8 cellular contexts compared by ENCODE assay signal in the genomic region with DNA sequence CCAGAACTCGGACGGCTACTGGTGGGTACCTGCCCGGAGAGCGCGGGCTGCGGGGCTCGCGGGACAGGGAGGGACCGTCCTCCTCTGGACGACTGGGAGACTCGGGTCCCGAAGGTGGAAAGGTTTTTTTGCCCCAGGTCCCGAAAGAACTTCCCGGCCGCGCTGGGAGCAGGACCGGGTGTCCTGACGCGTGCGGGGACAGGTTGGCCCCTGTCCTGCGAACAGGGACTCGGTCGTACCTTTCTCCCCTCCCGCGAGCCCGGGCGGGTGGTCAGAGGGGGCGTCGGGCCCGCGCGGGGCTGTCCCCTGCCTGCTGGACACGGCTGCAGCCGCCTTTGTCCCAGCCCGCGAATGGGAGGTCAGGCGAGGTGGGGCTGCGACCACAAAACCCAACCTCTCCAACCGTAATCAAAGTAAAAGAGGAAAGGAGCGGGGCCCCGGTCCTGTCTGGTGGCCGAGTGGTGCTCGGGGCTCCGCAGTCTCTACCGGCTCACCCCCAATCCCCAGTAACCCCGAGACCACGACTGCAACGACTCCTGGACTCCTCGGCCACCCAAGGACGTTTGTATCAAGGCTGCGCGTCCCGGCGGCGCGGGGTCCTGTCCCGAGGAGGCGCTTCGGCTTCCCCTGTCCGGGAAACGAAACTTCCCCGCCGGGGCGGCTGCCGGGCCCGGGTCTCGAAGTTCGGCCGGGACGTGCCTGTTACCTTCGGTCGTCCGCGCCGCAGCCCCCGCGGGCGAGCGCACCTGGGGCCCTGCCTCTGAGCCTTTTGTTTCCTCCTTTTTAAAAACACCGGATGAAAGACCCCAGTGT. TPM values are rescaled to one million over a fixed set of nuclear protein-coding genes. Genes with fewer than 3 reads are reported as not detected.
A peak's percentile ranks its signal among the peaks of the same experiment; 100 is the strongest.
DNase-seq lines count a peak whose midpoint lies in the region; ATAC-seq and TF ChIP-seq lines count a peak whose summit lies in the region.

No MANE protein-coding gene starts in this region.

- peak overlapping the region; percentile 63 for H3K4me3 ChIP-seq in WI38 (ENCODE audit: low read depth, low read length)
- peak overlapping the region; percentile 49 to 72 for H3K4me3 ChIP-seq in foreskin fibroblast (ENCODE audit: low read depth in 1 of 2, low read length in 2 of 2)
- peak overlapping the region; percentile 58 to 65 for H3K4me3 ChIP-seq in neutrophil (ENCODE audit: low read depth in 1 of 2, low read length in 1 of 2)

- no peaks in the 10 kb centered on the region for H3K9me3 ChIP-seq in neutrophil

- intact Hi-C loops in Right ventricle myocardium inferior (cut with DNase I): loop anchor here (2.0 kb wide), 1 partner anchor 19 kb away; no protein-coding TSS in a partner anchor
- intact Hi-C loops in cardiac septum (cut with DNase I): loop anchor here (5.0 to 10.0 kb wide), 2 partner anchors 75 to 117 kb away; no protein-coding TSS in a partner anchor

- H3K27ac ChIP-seq in neutrophil: no peak overlapping the region

- H3K36me3 ChIP-seq in neutrophil: no peaks in the 10 kb centered on the region

- TF ChIP-seq CTCF in WI38 (IDR thresholded peaks at IDR 0.05; ENCODE audit: low read depth, low read length): no peak
- no peak for TF ChIP-seq CTCF in foreskin fibroblast (IDR thresholded peaks at IDR 0.05; ENCODE audit: low read depth, low read length)
- TF ChIP-seq CTCF in neutrophil (IDR thresholded peaks at IDR 0.05): no peak

- peaks cover 20 to 25% of the 10 kb centered on the region in 2 experiments for H3K4me1 ChIP-seq in neutrophil (ENCODE audit: control insufficient read depth in 1 of 2, insufficient read depth in 1 of 2, low read depth in 1 of 2, low read length in 1 of 2)

- DNase-seq in Right ventricle myocardium inferior (ENCODE audit: missing footprints): peak; percentile 75
- DNase-seq in cardiac septum (ENCODE audit: low spot score): no peak
- DNase-seq in foreskin fibroblast: peak in 1 of 2 donors; percentile 35
- DNase-seq in CD1c-positive myeloid dendritic cell (ENCODE audit: extremely low spot score): no peak
- DNase-seq in NCI-H774 (lab: John Stamatoyannopoulos, UW): no peak

- peaks cover 100% of the 10 kb centered on the region for H3K27me3 ChIP-seq in neutrophil

- ATAC-seq in Right ventricle myocardium inferior (peak; percentile 6), HG02759 (IDR thresholded peaks at IDR 0.05; ENCODE audit: unreplicated experiment) (no peak)

RNA-seq across cellular contexts. Expression of gene DSP, which starts 0.8 kb away (rescaled TPM):
- total RNA-seq in Right ventricle myocardium inferior (305 TPM), cardiac septum (241 TPM)

RNA-seq across cellular contexts. Expression of gene SNRNP48, which starts 47.7 kb away (rescaled TPM):
- total RNA-seq in Right ventricle myocardium inferior (16.2 TPM), cardiac septum (13.4 TPM)
